ENCODE assay signal across 9 cellular contexts in the genomic region with DNA sequence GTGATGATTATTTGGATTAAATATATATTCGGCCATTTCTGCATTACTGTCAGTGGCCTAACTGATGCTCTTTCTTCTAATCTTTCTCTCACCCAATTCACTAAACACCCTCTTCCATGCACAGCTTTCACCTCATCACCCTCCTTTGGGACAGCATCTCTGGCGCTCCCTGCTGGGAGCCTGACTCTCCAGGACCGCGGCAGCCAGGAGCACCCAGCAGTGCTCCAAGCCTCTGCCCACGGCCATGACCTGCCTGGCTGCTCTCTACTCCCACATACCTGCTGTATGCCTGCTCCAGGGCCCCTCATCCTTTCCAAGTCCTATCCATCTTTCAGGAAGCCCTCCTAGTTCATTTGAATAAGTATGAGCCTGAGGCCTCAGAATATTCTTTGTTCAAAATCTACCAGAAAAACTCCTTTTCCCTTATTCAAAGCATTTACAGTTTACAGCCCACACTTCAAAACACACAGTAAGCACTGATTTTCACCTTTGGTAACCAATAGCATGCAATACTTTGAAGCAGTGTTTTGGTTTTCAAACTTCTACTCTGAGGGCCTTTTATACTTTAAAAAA. TPM values are rescaled to one million over a fixed set of nuclear protein-coding genes. Genes with fewer than 3 reads are reported as not detected.
DNase-seq lines count a peak whose midpoint lies in the region; ATAC-seq and TF ChIP-seq lines count a peak whose summit lies in the region.
"Had no signal": no experiment of that assay in that cellular context is flagged by ENCODE, and none has a peak within 500 bp of the region (broad histone marks: within the 10 kb centered on the region; RNA-seq: fewer than 3 reads in every experiment).

No MANE protein-coding gene starts in this region.

- no peaks in the 10 kb centered on the region for H3K36me3 ChIP-seq in GM23248 (ENCODE audit: low read depth)

- no peak overlapping the region for H3K27ac ChIP-seq in GM23248
- H3K27ac ChIP-seq: SK-N-MC had no signal

- H2AFZ ChIP-seq in GM23248 = no peak overlapping the region

- no peaks in the 10 kb centered on the region for H4K20me1 ChIP-seq in GM23248 (ENCODE audit: insufficient read depth)

- H3K9ac ChIP-seq in GM23248 = no peak overlapping the region

- H3K9me2 ChIP-seq in GM23248 (ENCODE audit: insufficient read depth) = no peaks in the 10 kb centered on the region

- 64 to 74% methylated on average over 5 of the region's 5 CpGs for WGBS in GM23248 (ENCODE audit: low coverage in 1 of 2, low lambda C conversion rate in 2 of 2, missing lambda C conversion rate in 2 of 2), 2 experiments

- in situ Hi-C loops in GM23248 (cut with MboI) = loop anchor here (5.0 kb wide), 1 partner anchor 703 kb away; no protein-coding TSS in a partner anchor

- H3K79me2 ChIP-seq in GM23248 (ENCODE audit: insufficient read depth) = no peaks in the 10 kb centered on the region

- no peaks in the 10 kb centered on the region for H3K9me3 ChIP-seq in GM23248 (ENCODE audit: low read depth)

- no peak overlapping the region for H3K4me3 ChIP-seq in GM23248
- H3K4me3 ChIP-seq: SK-N-MC had no signal

- no peaks in the 10 kb centered on the region for H3K4me1 ChIP-seq in GM23248 (ENCODE audit: insufficient read depth)

- peak; percentile 23 for TF ChIP-seq CTCF in AG09319 (IDR thresholded peaks at IDR 0.05; ENCODE audit: low read depth, low read length)

- H3F3A ChIP-seq in GM23248 (ENCODE audit: insufficient read depth) = no peaks in the 10 kb centered on the region

- DNase-seq in AG09319 (ENCODE audit: extremely low read depth, low read depth) (no peak), GM23248 (peak; percentile 30), SHP77 treated with DMSO at 0.1 percent for 48 hours (lab: John Stamatoyannopoulos, UW) (peak; percentile 13), hepatic stellate cell (ENCODE audit: low spot score) (peak; percentile 44), medulla oblongata (ENCODE audit: extremely low spot score) (no peak), NCI-H524 treated with DMSO at 0.1 percent for 48 hours (lab: John Stamatoyannopoulos, UW) (no peak)

- peaks cover 16% of the 10 kb centered on the region for H3K27me3 ChIP-seq in GM23248 (replicated peaks; ENCODE audit: insufficient read depth)

- ATAC-seq in GM21526 (IDR thresholded peaks at IDR 0.05; ENCODE audit: low FRiP score, unreplicated experiment) (no peak), HG03521 (IDR thresholded peaks at IDR 0.05; ENCODE audit: unreplicated experiment) (no peak)

- no peak overlapping the region for H3K4me2 ChIP-seq in GM23248 (ENCODE audit: unreplicated experiment)

RNA-seq across cellular contexts. Expression of a gene that starts 15.2 kb away (rescaled TPM):
- not detected in 2 replicates for total RNA-seq in GM23248 (2014; rRNA removed; shearing (Covaris generic))
- not detected in 2 replicates for polyA plus RNA-seq in GM23248 (2016; fragmentation: Nextera tagmentation; extraction: Ambion mirVana)

RNA-seq across cellular contexts. Expression of a gene that starts 51.2 kb away (rescaled TPM):
- total RNA-seq in GM23248 (2014; rRNA removed; shearing (Covaris generic)) = not detected in 2 replicates
- polyA plus RNA-seq in GM23248 (2016; fragmentation: Nextera tagmentation; extraction: Ambion mirVana) = not detected in 2 replicates

Comparison
In these comparisons a context has a peak if more than half of its experiments do, and no peak if none do; other contexts are left out.
1. DNase-seq: peak in GM23248 (single experiment), SHP77 treated with DMSO at 0.1 percent for 48 hours (single experiment) and hepatic stellate cell (single experiment); none in AG09319 (single experiment), medulla oblongata (single experiment) and NCI-H524 treated with DMSO at 0.1 percent for 48 hours (single experiment).